25 cellular contexts compared by ENCODE assay signal in genomic region chr1:62877579-62877978, GRCh38.
"Had no signal": no experiment of that assay in that cellular context is flagged by ENCODE, and none has a peak within 500 bp of the region (broad histone marks: within the 10 kb centered on the region; RNA-seq: fewer than 3 reads in every experiment).

No MANE protein-coding gene starts in this region.

- H3K27ac Mint-ChIP-seq: immature natural killer cell; memory B cell; mesothelial cell of epicardium; naive B cell; naive thymus-derived CD4-positive, alpha-beta T cell had no signal

- H3K27ac ChIP-seq: hepatocyte, left lung, left ventricle myocardium inferior, lower lobe of right lung had no signal

- H2AFZ ChIP-seq: hepatocyte had no signal

- DNase-seq: hippocampal formation; hypothalamus; immature natural killer cell; islet precursor cell; kidney; kidney glomerular epithelial cell; left cardiac atrium; left colon; left lung; left ventricle myocardium inferior; left ventricle myocardium superior; lower lobe of right lung; mammary epithelial cell; mesenchymal stem cell; midbrain; mucosa of descending colon; naive B cell; naive thymus-derived CD4-positive, alpha-beta T cell had no signal

- ATAC-seq: left cardiac atrium; left colon; left lobe of liver; left lung; left ventricle myocardium superior; lower lobe of right lung; mucosa of descending colon; naive thymus-derived CD4-positive, alpha-beta T cell had no signal

- H3K4me3 ChIP-seq: hepatocyte, left lung, left ventricle myocardium inferior, lower lobe of right lung, lung, mucosa of descending colon had no signal

- H3K4me1 ChIP-seq: left lung, left ventricle myocardium inferior, lower lobe of right lung had no signal

- H3K4me3 Mint-ChIP-seq: immature natural killer cell; memory B cell; mesothelial cell of epicardium; naive B cell; naive thymus-derived CD4-positive, alpha-beta T cell had no signal

- H3K79me2 ChIP-seq: hepatocyte had no signal

- H3K27me3 ChIP-seq: hepatocyte had no signal

- H3K36me3 ChIP-seq: left lung, left ventricle myocardium inferior, lower lobe of right lung had no signal

- H3K4me1 Mint-ChIP-seq: immature natural killer cell, memory B cell had no signal

- H3K36me3 Mint-ChIP-seq: immature natural killer cell; memory B cell; mesothelial cell of epicardium; naive B cell; naive thymus-derived CD4-positive, alpha-beta T cell had no signal

- H3K4me2 ChIP-seq: hepatocyte had no signal

- H3K9me3 ChIP-seq: mucosa of descending colon had no signal

- FAIRE-seq: islet of Langerhans, keratinocyte, kidney had no signal
